10 cellular contexts compared by ENCODE assay signal in the genomic region with DNA sequence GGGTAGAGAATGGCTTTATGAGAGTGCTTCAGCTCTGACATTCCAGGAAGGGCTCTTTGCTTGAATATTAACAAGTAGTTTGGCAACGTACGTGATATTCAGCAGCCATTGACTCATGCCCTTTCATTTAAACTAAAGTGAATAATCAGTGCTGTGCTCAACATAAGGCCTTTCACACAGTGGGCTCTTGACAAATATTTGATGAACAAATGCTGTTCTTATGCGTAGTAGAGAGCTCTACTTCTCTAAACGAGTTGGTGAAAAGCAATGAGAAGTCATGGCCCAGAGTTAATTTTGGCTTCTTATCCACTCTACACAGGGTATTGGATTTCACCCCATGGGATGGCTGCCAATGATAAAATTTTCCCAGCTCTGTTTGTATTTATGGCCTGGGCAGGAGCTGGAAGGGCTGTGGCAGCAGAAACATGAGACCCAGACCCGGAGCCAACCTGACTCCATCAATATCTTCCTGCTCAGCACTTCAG.
DNase-seq lines count a peak whose midpoint lies in the region; ATAC-seq and TF ChIP-seq lines count a peak whose summit lies in the region.
"Had no signal": no experiment of that assay in that cellular context is flagged by ENCODE, and none has a peak within 500 bp of the region (broad histone marks: within the 10 kb centered on the region; RNA-seq: fewer than 3 reads in every experiment).

No MANE protein-coding gene starts in this region.

- H3K27ac Mint-ChIP-seq in nephron progenitor cell, result no peak overlapping the region
- H3K27ac Mint-ChIP-seq in immature natural killer cell, result no peak overlapping the region
- H3K27ac Mint-ChIP-seq: activated CD4-positive, alpha-beta T cell treated with anti-CD3 and anti-CD28 coated beads, Interleukin-2, amount 10 ng/mL, durations not matched to agents 24 days and 14 days; memory B cell had no signal

- H3K36me3 Mint-ChIP-seq in nephron progenitor cell (ENCODE audit: low read depth) (no peaks in the 10 kb centered on the region), immature natural killer cell (no peaks in the 10 kb centered on the region)
- H3K36me3 Mint-ChIP-seq: memory B cell had no signal

- peak overlapping the region; percentile 38 for H3K27ac ChIP-seq in epithelial cell of prostate

- no peak overlapping the region for H3K4me3 Mint-ChIP-seq in nephron progenitor cell
- H3K4me3 Mint-ChIP-seq in immature natural killer cell, result no peak overlapping the region
- H3K4me3 Mint-ChIP-seq: activated CD4-positive, alpha-beta T cell treated with anti-CD3 and anti-CD28 coated beads, Interleukin-2, amount 10 ng/mL, durations not matched to agents 24 days and 14 days; memory B cell had no signal

- H3K9me3 Mint-ChIP-seq in nephron progenitor cell, result no peaks in the 10 kb centered on the region
- H3K9me3 Mint-ChIP-seq in immature natural killer cell, result peaks cover 2 to 36% (median 15%) of the 10 kb centered on the region in 6 donors
- H3K9me3 Mint-ChIP-seq: activated CD4-positive, alpha-beta T cell treated with anti-CD3 and anti-CD28 coated beads, Interleukin-2, amount 10 ng/mL, durations not matched to agents 24 days and 14 days had no signal

- H3K4me1 Mint-ChIP-seq in nephron progenitor cell, result peaks cover 8% of the 10 kb centered on the region
- no peaks in the 10 kb centered on the region for H3K4me1 Mint-ChIP-seq in immature natural killer cell
- H3K4me1 Mint-ChIP-seq: activated CD4-positive, alpha-beta T cell treated with anti-CD3 and anti-CD28 coated beads, Interleukin-2, amount 10 ng/mL, durations not matched to agents 24 days and 14 days; memory B cell had no signal

- no peak for TF ChIP-seq CTCF in nephron progenitor cell (IDR thresholded peaks at IDR 0.05)

- no peak for ATAC-seq in GM18867 (IDR thresholded peaks at IDR 0.05; ENCODE audit: unreplicated experiment)

- peak; percentile 64 for DNase-seq in Daoy (ENCODE audit: low read depth)
- DNase-seq in NCI-H2107 (lab: John Stamatoyannopoulos, UW), result peak; percentile 12
- DNase-seq in epithelial cell of prostate (ENCODE audit: low read depth, low spot score), result peak; percentile 18
- peak; percentile 18 for DNase-seq in nephron progenitor cell
- DNase-seq in immature natural killer cell, result no peak
- no peak for DNase-seq in HT-29 (ENCODE audit: low spot score)
- DNase-seq in GF-D8 (lab: John Stamatoyannopoulos, UW), result no peak
- DNase-seq: activated CD4-positive, alpha-beta T cell treated with anti-CD3 and anti-CD28 coated beads, Interleukin-2, amount 10 ng/mL, durations not matched to agents 24 days and 14 days had no signal

- H3K27me3 Mint-ChIP-seq in nephron progenitor cell (ENCODE audit: low read depth, poor library complexity) (peaks cover 1% of the 10 kb centered on the region), immature natural killer cell (ENCODE audit: low read depth in 3 of 3) (peaks cover 0 to 2% (median 0%) of the 10 kb centered on the region in 3 donors)
- H3K27me3 Mint-ChIP-seq: activated CD4-positive, alpha-beta T cell treated with anti-CD3 and anti-CD28 coated beads, Interleukin-2, amount 10 ng/mL, durations not matched to agents 24 days and 14 days; memory B cell had no signal

Comparison
In these comparisons a context has a peak if more than half of its experiments do, and no peak if none do; other contexts are left out.
1. DNase-seq: peak in Daoy (single experiment), NCI-H2107 (single experiment), epithelial cell of prostate (single experiment) and nephron progenitor cell (single experiment); none in immature natural killer cell (0 of 3), HT-29 (single experiment) and GF-D8 (single experiment).